In the genomic region with DNA sequence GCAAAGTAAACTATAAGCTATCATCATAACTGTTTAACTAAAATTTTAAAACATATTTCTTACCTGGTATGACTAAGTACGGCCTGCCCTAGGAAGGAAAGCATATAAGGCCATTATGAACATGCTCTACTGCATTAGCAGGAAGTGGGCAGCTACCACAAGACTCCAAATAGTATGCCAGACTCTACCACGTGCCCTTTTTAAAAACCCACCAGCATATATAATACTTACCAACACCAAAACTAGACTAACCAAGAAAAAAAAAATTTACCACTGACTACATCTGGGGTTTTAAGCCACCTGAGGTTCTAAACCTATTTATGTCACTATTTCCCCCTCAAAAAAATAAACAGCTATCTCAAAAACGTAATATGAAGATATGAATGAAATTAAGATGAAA, we compare ENCODE assay signal across 8 cellular contexts.
DNase-seq lines count a peak whose midpoint lies in the region; ATAC-seq and TF ChIP-seq lines count a peak whose summit lies in the region.

No MANE protein-coding gene starts in this region.

- H3K27ac Mint-ChIP-seq in activated T-cell treated with anti-CD3 and anti-CD28 coated beads, Interleukin-2, amount 50 U/mL, for 24 hours: peak overlapping the region; percentile 93
- peak overlapping the region; percentile 53 for H3K27ac Mint-ChIP-seq in stimulated activated naive B cell treated with anti-CD40 and anti-IgM and Interleukin-4, amounts not matched to agents 10 μg/mL and 1 μg/mL and 100 μg/mL, for 72 hours

- H3K27me3 Mint-ChIP-seq in activated T-cell treated with anti-CD3 and anti-CD28 coated beads, Interleukin-2, amount 50 U/mL, for 24 hours: no peaks in the 10 kb centered on the region
- H3K27me3 Mint-ChIP-seq in stimulated activated naive B cell treated with anti-CD40 and anti-IgM and Interleukin-4, amounts not matched to agents 10 μg/mL and 1 μg/mL and 100 μg/mL, for 72 hours: no peaks in the 10 kb centered on the region

- H3K4me1 Mint-ChIP-seq in activated T-cell treated with anti-CD3 and anti-CD28 coated beads, Interleukin-2, amount 50 U/mL, for 24 hours (ENCODE audit: low read depth): peaks cover 76% of the 10 kb centered on the region
- peaks cover 38 to 77% of the 10 kb centered on the region in 2 donors for H3K4me1 Mint-ChIP-seq in stimulated activated naive B cell treated with anti-CD40 and anti-IgM and Interleukin-4, amounts not matched to agents 10 μg/mL and 1 μg/mL and 100 μg/mL, for 72 hours

- POLR2A ChIA-PET in GM10248 (lab: Yijun Ruan, JAX): no interaction called here

- peak; percentile 56 for DNase-seq in GM10248 (ENCODE audit: extremely low spot score)
- DNase-seq in activated T-cell treated with anti-CD3 and anti-CD28 coated beads, Interleukin-2, amount 50 U/mL, for 24 hours: no peak
- DNase-seq in stimulated activated naive B cell treated with anti-CD40 and anti-IgM and Interleukin-4, amounts not matched to agents 10 μg/mL and 1 μg/mL and 100 μg/mL, for 72 hours: peak; percentile 58
- DNase-seq in COLO829 (ENCODE audit: low spot score): no peak
- DNase-seq in NCI-H526 (lab: John Stamatoyannopoulos, UW): no peak
- DNase-seq in NCI-H2029 treated with DMSO at 0.1 percent for 48 hours (lab: John Stamatoyannopoulos, UW): no peak

- peak overlapping the region; percentile 21 for H3K4me3 Mint-ChIP-seq in activated T-cell treated with anti-CD3 and anti-CD28 coated beads, Interleukin-2, amount 50 U/mL, for 24 hours
- H3K4me3 Mint-ChIP-seq in stimulated activated naive B cell treated with anti-CD40 and anti-IgM and Interleukin-4, amounts not matched to agents 10 μg/mL and 1 μg/mL and 100 μg/mL, for 72 hours: peak overlapping the region; percentile 62 to 70

- peaks cover 76% of the 10 kb centered on the region for H3K36me3 Mint-ChIP-seq in activated T-cell treated with anti-CD3 and anti-CD28 coated beads, Interleukin-2, amount 50 U/mL, for 24 hours (ENCODE audit: low read depth)
- H3K36me3 Mint-ChIP-seq in stimulated activated naive B cell treated with anti-CD40 and anti-IgM and Interleukin-4, amounts not matched to agents 10 μg/mL and 1 μg/mL and 100 μg/mL, for 72 hours: peaks cover 35 to 56% of the 10 kb centered on the region in 2 donors

- ATAC-seq in GM21381 (IDR thresholded peaks at IDR 0.05; ENCODE audit: unreplicated experiment) (peak; percentile 96), HG03571 (IDR thresholded peaks at IDR 0.05; ENCODE audit: unreplicated experiment) (peak; percentile 97)
- ATAC-seq in stimulated activated naive B cell treated with anti-CD40 and anti-IgM and Interleukin-4, amounts not matched to agents 10 μg/mL and 1 μg/mL and 100 μg/mL, for 72 hours (replicated peaks): peak; percentile 100

- no peak for TF ChIP-seq CTCF in GM10248 (IDR thresholded peaks at IDR 0.05; ENCODE audit: control extremely low read depth, extremely low read depth, low read depth, missing control alignments)

- H3K9me3 Mint-ChIP-seq in activated T-cell treated with anti-CD3 and anti-CD28 coated beads, Interleukin-2, amount 50 U/mL, for 24 hours: no peaks in the 10 kb centered on the region
- peaks cover 0 to 2% of the 10 kb centered on the region in 2 donors for H3K9me3 Mint-ChIP-seq in stimulated activated naive B cell treated with anti-CD40 and anti-IgM and Interleukin-4, amounts not matched to agents 10 μg/mL and 1 μg/mL and 100 μg/mL, for 72 hours

- CTCF ChIA-PET in GM10248 (lab: Yijun Ruan, JAX): interaction anchor here (1.2 to 1.6 kb wide), 2 partner anchors 17 to 219 kb away, joined by 3 to 5 read pairs; no protein-coding TSS in a partner anchor

Comparison
In these comparisons a context has a peak if more than half of its experiments do, and no peak if none do; other contexts are left out.
1. DNase-seq: peak in GM10248 (single experiment) and stimulated activated naive B cell treated with anti-CD40 and anti-IgM and Interleukin-4, amounts not matched to agents 10 μg/mL and 1 μg/mL and 100 μg/mL, for 72 hours (single experiment); none in activated T-cell treated with anti-CD3 and anti-CD28 coated beads, Interleukin-2, amount 50 U/mL, for 24 hours (single experiment), COLO829 (single experiment), NCI-H526 (0 of 2) and NCI-H2029 treated with DMSO at 0.1 percent for 48 hours (single experiment).
2. Peak in every context shown above with its lines, with median percentiles within 50 percentile points of each other: ATAC-seq.